ENCODE assay signal across 13 cellular contexts in genomic region chr3:114092151-114093000, GRCh38. TPM values are rescaled to one million over a fixed set of nuclear protein-coding genes. Genes with fewer than 3 reads are reported as not detected.
DNase-seq lines count a peak whose midpoint lies in the region; ATAC-seq and TF ChIP-seq lines count a peak whose summit lies in the region.
"Had no signal": no experiment of that assay in that cellular context is flagged by ENCODE, and none has a peak within 500 bp of the region (broad histone marks: within the 10 kb centered on the region; RNA-seq: fewer than 3 reads in every experiment).

No MANE protein-coding gene starts in this region.

- peaks cover 8 to 11% of the 10 kb centered on the region in 2 donors for H3K4me1 ChIP-seq in thoracic aorta (ENCODE audit: control insufficient read depth in 1 of 2, low read depth in 2 of 2)
- H3K4me1 ChIP-seq: stomach had no signal

- no peaks in the 10 kb centered on the region for H3K4me1 Mint-ChIP-seq in T-helper 17 cell

- H3K27me3 ChIP-seq in thoracic aorta (replicated peaks; ENCODE audit: insufficient read depth), result no peaks in the 10 kb centered on the region
- H3K27me3 ChIP-seq: stomach had no signal

- H3K36me3 ChIP-seq in thoracic aorta, result no peaks in the 10 kb centered on the region

- H3K36me3 Mint-ChIP-seq in T-helper 17 cell (ENCODE audit: low read depth), result peaks cover 2% of the 10 kb centered on the region

- H3K27ac ChIP-seq in thoracic aorta, result peak overlapping the region in 1 of 2 donors; percentile 16
- H3K27ac ChIP-seq: stomach had no signal

- peak overlapping the region; percentile 15 for H3K4me3 ChIP-seq in thoracic aorta
- H3K4me3 ChIP-seq: stomach had no signal

- ATAC-seq in T-helper 17 cell, result no peak
- ATAC-seq in thoracic aorta (ENCODE audit: insufficient number of reproducible peaks, low FRiP score, low read depth), result no peak

- DNase-seq in KBM-7 (peak; percentile 7), T-helper 17 cell (no peak), iris pigment epithelial cell (ENCODE audit: low read depth) (peak; percentile 16), thoracic aorta (ENCODE audit: low spot score) (no peak), iPS-NIHi7 (ENCODE audit: extremely low spot score) (no peak), OCI-M2 (lab: John Stamatoyannopoulos, UW; ENCODE audit: unreplicated experiment) (no peak), middle frontal gyrus (ENCODE audit: extremely low spot score, low spot score) (no peak)
- DNase-seq: activated CD4-positive, alpha-beta T cell treated with anti-CD3 and anti-CD28 coated beads, Interleukin-2, amount 50 U/mL, for 1 hour; COR-L47; NCI-H1417 treated with DMSO at 0.1 percent for 48 hours; NCI-H748 treated with DMSO at 0.1 percent for 48 hours; stimulated activated CD4-positive, alpha-beta T cell treated with anti-CD3 and anti-CD28 coated beads, Interleukin-4, amount 100 ng/mL, for 1 hour; stomach had no signal

- H3K4me3 Mint-ChIP-seq in T-helper 17 cell, result no peak overlapping the region

- H3K27ac Mint-ChIP-seq in T-helper 17 cell, result peak overlapping the region; percentile 60

- no peak for TF ChIP-seq CTCF in thoracic aorta (IDR thresholded peaks at IDR 0.05)

- in situ Hi-C loops in KBM-7 (cut with MboI; ENCODE audit: low pct_unique_long_range_greater_than_20kb, low sequenced_read_pairs), result no loop called here

- H3K9me3 ChIP-seq in T-helper 17 cell (ENCODE audit: control insufficient read depth, low read length, poor library complexity, severe bottlenecking), result no peaks in the 10 kb centered on the region
- H3K9me3 ChIP-seq in thoracic aorta, result no peaks in the 10 kb centered on the region
- H3K9me3 ChIP-seq: stomach had no signal

- H3K27me3 Mint-ChIP-seq in T-helper 17 cell, result no peaks in the 10 kb centered on the region

RNA-seq across cellular contexts. Expression of gene QTRT2, which starts 35.8 kb away (rescaled TPM):
- total RNA-seq in T-helper 17 cell, result 10 to 100 TPM; 42.1 to 43.4 TPM
- 10 to 100 TPM; 21.4 to 48.5 TPM for total RNA-seq in thoracic aorta

RNA-seq across cellular contexts. Expression of gene CCDC191, which starts 36.0 kb away (rescaled TPM):
- total RNA-seq in T-helper 17 cell, result 1 to 10 TPM; 6.4 to 6.8 TPM
- 1 to 10 TPM; 2.3 to 3.4 TPM for total RNA-seq in thoracic aorta

Comparison
In these comparisons a context has a peak if more than half of its experiments do, and no peak if none do; other contexts are left out.
1. DNase-seq: peak in KBM-7 (single experiment) and iris pigment epithelial cell (single experiment); none in T-helper 17 cell (0 of 3), thoracic aorta (single experiment), iPS-NIHi7 (single experiment), OCI-M2 (single experiment) and middle frontal gyrus (single experiment).